ENCODE assay signal across 1 cellular context in the genomic region with DNA sequence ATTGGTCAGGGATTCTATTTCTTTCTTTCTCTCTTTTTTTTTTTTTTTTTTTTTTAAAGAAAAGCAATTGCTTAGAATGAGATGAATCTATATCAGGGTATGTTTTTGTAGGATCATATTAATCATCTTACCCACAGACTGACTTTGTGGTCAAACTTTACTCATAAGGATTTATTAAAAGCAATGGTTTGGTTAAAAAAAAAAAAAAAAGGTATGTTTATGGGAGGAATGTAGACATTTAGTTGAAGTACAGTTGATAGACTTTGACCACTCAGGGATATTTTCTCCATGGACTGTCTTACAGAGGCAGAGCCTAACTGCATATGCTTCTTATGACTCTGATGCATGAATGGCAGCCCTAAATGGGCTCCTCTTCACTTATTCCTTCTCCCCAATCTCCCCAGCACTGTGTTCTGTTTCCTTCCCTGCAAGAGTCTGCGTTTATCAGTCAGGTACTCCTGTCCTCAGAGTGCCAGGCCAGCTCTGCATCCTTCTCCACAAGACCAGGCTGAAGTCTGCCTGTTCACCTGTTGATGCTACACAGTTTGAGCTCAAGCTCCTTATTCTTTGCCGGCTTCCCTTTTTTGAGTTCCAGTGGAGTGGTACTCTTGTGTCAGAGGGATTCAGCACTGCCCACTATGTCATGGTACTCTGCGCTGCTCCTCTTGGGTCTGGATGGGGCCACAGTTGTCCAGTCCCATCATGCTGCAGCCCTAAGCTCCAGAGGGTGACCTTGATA.
TF ChIP-seq lines count a peak whose summit lies in the region.

No MANE protein-coding gene starts in this region.

TF ChIP-seq in GM12878, 131 proteins besides CTCF, POLR2A, EP300 and RAD21:
- 0 out of 2 replicates have a peak, but pooled peaks have one; percentile 18 for TF ChIP-seq JUNB (IDR thresholded peaks at IDR 0.05)
- peak; percentile 42; the same call in 1 of the 2 replicates for TF ChIP-seq RUNX3 (IDR thresholded peaks at IDR 0.05; ENCODE audit: low read length)
- no peak for TF ChIP-seq POLR2AphosphoS5 (IDR thresholded peaks at IDR 0.05; ENCODE audit: low read length)
